ENCODE assay signal across 16 cellular contexts in genomic region chr6:137665342-137665741, GRCh38.
"Had no signal": no experiment of that assay in that cellular context is flagged by ENCODE, and none has a peak within 500 bp of the region (broad histone marks: within the 10 kb centered on the region; RNA-seq: fewer than 3 reads in every experiment).

No MANE protein-coding gene starts in this region.

- H3K36me3 ChIP-seq: esophagus squamous epithelium, gastroesophageal sphincter, right lobe of liver, tibial artery had no signal

- H3K27ac ChIP-seq: esophagus squamous epithelium, gastroesophageal sphincter, right lobe of liver, tibial artery had no signal

- ATAC-seq: gastroesophageal sphincter; right lobe of liver; SK-N-SH treated with all-trans-retinoic acid at 6 μM for 48 hours; stimulated activated naive CD8-positive, alpha-beta T cell treated with anti-CD3 and anti-CD28 coated beads, Interleukin-15, amount 100 ng/mL, for 72 hours had no signal

- H3K36me3 Mint-ChIP-seq: activated CD4-positive, alpha-beta memory T cell treated with anti-CD3 and anti-CD28 coated beads for 36 hours; stimulated activated effector memory CD8-positive, alpha-beta T cell treated with anti-CD3 and anti-CD28 coated beads, Interleukin-12 subunit alpha, Interleukin-12 subunit beta, amount 100 ng/mL, for 72 hours had no signal

- H3K9me3 Mint-ChIP-seq: activated CD4-positive, alpha-beta memory T cell treated with anti-CD3 and anti-CD28 coated beads for 36 hours; activated naive CD4-positive, alpha-beta T cell treated with anti-CD3 and anti-CD28 coated beads for 36 hours; stimulated activated effector memory CD8-positive, alpha-beta T cell treated with anti-CD3 and anti-CD28 coated beads, Interleukin-12 subunit alpha, Interleukin-12 subunit beta, amount 100 ng/mL, for 72 hours; stimulated activated naive CD8-positive, alpha-beta T cell treated with anti-CD3 and anti-CD28 coated beads, Interleukin-15, amount 100 ng/mL, for 72 hours had no signal

- H3K9me3 ChIP-seq: esophagus squamous epithelium, gastroesophageal sphincter, right lobe of liver, tibial artery had no signal

- H3K4me3 Mint-ChIP-seq: activated CD4-positive, alpha-beta memory T cell treated with anti-CD3 and anti-CD28 coated beads for 36 hours; activated naive CD4-positive, alpha-beta T cell treated with anti-CD3 and anti-CD28 coated beads for 36 hours; nephron; stimulated activated naive CD8-positive, alpha-beta T cell treated with anti-CD3 and anti-CD28 coated beads, Interleukin-15, amount 100 ng/mL, for 72 hours had no signal

- H3K4me3 ChIP-seq: esophagus squamous epithelium, gastroesophageal sphincter, right lobe of liver, tibial artery had no signal

- H3K4me1 Mint-ChIP-seq: nephron had no signal

- H3K27ac Mint-ChIP-seq: activated CD4-positive, alpha-beta memory T cell treated with anti-CD3 and anti-CD28 coated beads for 36 hours; activated naive CD4-positive, alpha-beta T cell treated with anti-CD3 and anti-CD28 coated beads for 36 hours had no signal

- H3K27me3 ChIP-seq: esophagus squamous epithelium, gastroesophageal sphincter, right lobe of liver, tibial artery had no signal

- DNase-seq: activated CD4-positive, alpha-beta memory T cell treated with anti-CD3 and anti-CD28 coated beads for 36 hours; activated CD4-positive, alpha-beta T cell treated with anti-CD3 and anti-CD28 coated beads for 48 hours; activated effector memory CD4-positive, alpha-beta T cell treated with Interleukin-2 at 50 U/mL for 16 hours; activated naive CD4-positive, alpha-beta T cell treated with anti-CD3 and anti-CD28 coated beads for 36 hours; activated T-cell treated with anti-CD3 and anti-CD28 coated beads, Interleukin-2, amount 50 U/mL, for 48 hours; amygdala; esophagus squamous epithelium; right lobe of liver; small intestine; stimulated activated CD4-positive, alpha-beta T cell treated with anti-CD3 and anti-CD28 coated beads, Interleukin-2, amount 100 ng/mL, for 24 hours; stimulated activated naive CD8-positive, alpha-beta T cell treated with anti-CD3 and anti-CD28 coated beads, Interleukin-15, amount 100 ng/mL, for 72 hours; tibial artery had no signal

- H3K4me1 ChIP-seq: esophagus squamous epithelium, gastroesophageal sphincter, tibial artery had no signal
